23 cellular contexts compared by ENCODE assay signal in genomic region chr4:21593268-21594002, GRCh38.
DNase-seq lines count a peak whose midpoint lies in the region; ATAC-seq and TF ChIP-seq lines count a peak whose summit lies in the region.
"Had no signal": no experiment of that assay in that cellular context is flagged by ENCODE, and none has a peak within 500 bp of the region (broad histone marks: within the 10 kb centered on the region; RNA-seq: fewer than 3 reads in every experiment).

No MANE protein-coding gene starts in this region.

- H2AK5ac ChIP-seq in neuronal stem cell (ENCODE audit: low read depth, low read length) = no peak overlapping the region

- intact Hi-C loops in Caco-2 (cut with micrococcal nuclease; ENCODE audit: unreplicated experiment) (no loop called here), spleen (cut with DNase I; ENCODE audit: low total_unique reads) (no loop called here)

- H3K27me3 ChIP-seq in neuronal stem cell (ENCODE audit: control insufficient read depth in 3 of 3, insufficient read depth in 3 of 3, low read depth in 1 of 3, low read length in 3 of 3) = no peaks in the 10 kb centered on the region
- no peaks in the 10 kb centered on the region for H3K27me3 ChIP-seq in Caco-2 (replicated peaks; ENCODE audit: control insufficient read depth, insufficient read depth, low read length)
- no peaks in the 10 kb centered on the region for H3K27me3 ChIP-seq in spleen (replicated peaks in 1 of 7)
- H3K27me3 ChIP-seq: breast epithelium, ovary, sigmoid colon had no signal

- DNase-seq in EH (ENCODE audit: low read depth) (peak; percentile 21), NCI-H1694 treated with DMSO at 0.1 percent for 48 hours (lab: John Stamatoyannopoulos, UW) (peak; percentile 87), astrocyte of the spinal cord (ENCODE audit: low read depth, low spot score) (peak; percentile 25), neuronal stem cell (ENCODE audit: low spot score) (no peak), DMS153 treated with DMSO at 0.1 percent for 48 hours (lab: John Stamatoyannopoulos, UW; ENCODE audit: unreplicated experiment) (no peak), Caco-2 (no peak), spleen (no peak)
- no peak for DNase-seq in stimulated activated naive B cell treated with anti-CD40 and anti-IgM and Interleukin-4, amounts not matched to agents 10 μg/mL and 1 μg/mL and 100 μg/mL, for 72 hours
- DNase-seq: activated CD4-positive, alpha-beta memory T cell treated with anti-CD3 and anti-CD28 coated beads for 36 hours; activated T-cell treated with anti-CD3 and anti-CD28 coated beads, Interleukin-2, amount 50 U/mL, for 4 hours; glutamatergic neuron; left ventricle myocardium superior; NCI-H187 treated with DMSO at 0.1 percent for 48 hours; NCI-H446 treated with DMSO at 0.1 percent for 48 hours; ovary; SHP77; sigmoid colon; stimulated activated CD4-positive, alpha-beta T cell treated with anti-CD3 and anti-CD28 coated beads, Interleukin-1b, Interleukin-23, amount 100 ng/mL, for 48 hours; stimulated activated naive CD8-positive, alpha-beta T cell treated with anti-CD3 and anti-CD28 coated beads, Interleukin-15, amount 100 ng/mL, for 72 hours had no signal

- no peaks in the 10 kb centered on the region for H3K36me3 Mint-ChIP-seq in Caco-2 (ENCODE audit: insufficient read depth, unreplicated experiment)
- H3K36me3 Mint-ChIP-seq in stimulated activated naive B cell treated with anti-CD40 and anti-IgM and Interleukin-4, amounts not matched to agents 10 μg/mL and 1 μg/mL and 100 μg/mL, for 72 hours = no peaks in the 10 kb centered on the region
- H3K36me3 Mint-ChIP-seq: activated CD4-positive, alpha-beta memory T cell treated with anti-CD3 and anti-CD28 coated beads for 36 hours; activated naive CD4-positive, alpha-beta T cell treated with anti-CD3 and anti-CD28 coated beads, Interleukin-2, amount 50 U/mL, for 72 hours had no signal

- no peak overlapping the region for H2AFZ ChIP-seq in neuronal stem cell (ENCODE audit: low read length)

- H3K4me3 Mint-ChIP-seq in Caco-2 (ENCODE audit: unreplicated experiment) = no peak overlapping the region
- H3K4me3 Mint-ChIP-seq in stimulated activated naive B cell treated with anti-CD40 and anti-IgM and Interleukin-4, amounts not matched to agents 10 μg/mL and 1 μg/mL and 100 μg/mL, for 72 hours = no peak overlapping the region
- H3K4me3 Mint-ChIP-seq: activated CD4-positive, alpha-beta memory T cell treated with anti-CD3 and anti-CD28 coated beads for 36 hours; activated T-cell treated with anti-CD3 and anti-CD28 coated beads, Interleukin-2, amount 50 U/mL, for 4 hours; stimulated activated naive CD8-positive, alpha-beta T cell treated with anti-CD3 and anti-CD28 coated beads, Interleukin-15, amount 100 ng/mL, for 72 hours; T-helper 1 cell treated with Interleukin-12 subunit alpha and Interleukin-12 subunit beta and Interleukin-4 antibody, amounts not matched to agents 30 μg/mL and 1 μg/mL, for 36 hours had no signal

- H3K14ac ChIP-seq in neuronal stem cell (ENCODE audit: low read length) = no peak overlapping the region

- WGBS in neuronal stem cell (ENCODE audit: extremely low coverage in 2 of 2, insufficient read length in 2 of 2, insufficient replicate concordance in 1 of 2), 2 donors = no CpG with 5 or more reads among the region's 8 CpGs
- 68 to 80% (median 73%) methylated on average over 8 of the region's 8 CpGs for WGBS in spleen, 5 donors

- H2BK5ac ChIP-seq in neuronal stem cell (ENCODE audit: low read length) = no peak overlapping the region

- H3K9me3 ChIP-seq in neuronal stem cell (replicated peaks in 1 of 2; ENCODE audit: control insufficient read depth in 2 of 2, insufficient read depth in 1 of 2, low read depth in 1 of 2, low read length in 2 of 2) = no peaks in the 10 kb centered on the region
- no peaks in the 10 kb centered on the region for H3K9me3 ChIP-seq in Caco-2
- peaks cover 0 to 9% (median 2%) of the 10 kb centered on the region in 8 donors for H3K9me3 ChIP-seq in spleen
- H3K9me3 ChIP-seq: breast epithelium, ovary, sigmoid colon had no signal

- H3K9ac ChIP-seq in neuronal stem cell (ENCODE audit: low read depth, low read length, poor library complexity) = no peak overlapping the region

- no peaks in the 10 kb centered on the region for H3K9me3 Mint-ChIP-seq in Caco-2 (ENCODE audit: unreplicated experiment)
- peaks cover 4% of the 10 kb centered on the region in 2 donors for H3K9me3 Mint-ChIP-seq in stimulated activated naive B cell treated with anti-CD40 and anti-IgM and Interleukin-4, amounts not matched to agents 10 μg/mL and 1 μg/mL and 100 μg/mL, for 72 hours

- H3K4me1 ChIP-seq in neuronal stem cell (ENCODE audit: control insufficient read depth in 2 of 2, insufficient read depth in 1 of 2, low read depth in 1 of 2, low read length in 2 of 2) (no peaks in the 10 kb centered on the region), Caco-2 (no peaks in the 10 kb centered on the region), spleen (no peaks in the 10 kb centered on the region)
- H3K4me1 ChIP-seq: breast epithelium had no signal

- H2BK120ac ChIP-seq in neuronal stem cell (ENCODE audit: low read depth, low read length) = no peak overlapping the region

- no peak overlapping the region for H4K91ac ChIP-seq in neuronal stem cell (ENCODE audit: low read depth, low read length, poor library complexity)

- no peak overlapping the region for H2BK15ac ChIP-seq in neuronal stem cell (ENCODE audit: low read length)

- CTCF ChIA-PET in Caco-2 (lab: Charles Lee) = no interaction called here

- POLR2A ChIA-PET in Caco-2 (lab: Charles Lee) = no interaction called here

- peaks cover 5% of the 10 kb centered on the region for H3K27me3 Mint-ChIP-seq in Caco-2 (ENCODE audit: insufficient read depth, unreplicated experiment)
- no peaks in the 10 kb centered on the region for H3K27me3 Mint-ChIP-seq in stimulated activated naive B cell treated with anti-CD40 and anti-IgM and Interleukin-4, amounts not matched to agents 10 μg/mL and 1 μg/mL and 100 μg/mL, for 72 hours
- H3K27me3 Mint-ChIP-seq: activated CD4-positive, alpha-beta memory T cell treated with anti-CD3 and anti-CD28 coated beads for 36 hours; stimulated activated naive CD8-positive, alpha-beta T cell treated with anti-CD3 and anti-CD28 coated beads, Interleukin-15, amount 100 ng/mL, for 72 hours had no signal

- H3K36me3 ChIP-seq in neuronal stem cell (replicated peaks in 1 of 2; ENCODE audit: control insufficient read depth in 2 of 2, insufficient read depth in 2 of 2, low read length in 2 of 2) = no peaks in the 10 kb centered on the region
- no peaks in the 10 kb centered on the region for H3K36me3 ChIP-seq in Caco-2 (ENCODE audit: control insufficient read depth, insufficient read depth, low read length)
- H3K36me3 ChIP-seq in spleen = no peaks in the 10 kb centered on the region
- H3K36me3 ChIP-seq: breast epithelium, ovary, sigmoid colon had no signal

- H3K27ac ChIP-seq in neuronal stem cell (replicated peaks; ENCODE audit: low read length) (no peak overlapping the region), spleen (no peak overlapping the region)
- H3K27ac ChIP-seq: breast epithelium, ovary, sigmoid colon, VCaP had no signal

- in situ Hi-C loops in astrocyte of the spinal cord (cut with HindIII; ENCODE audit: low sequenced_read_pairs) = no loop called here

- H3K4me3 ChIP-seq in astrocyte of the spinal cord (ENCODE audit: low read depth, low read length) (no peak overlapping the region), neuronal stem cell (ENCODE audit: low read length in 2 of 2) (no peak overlapping the region), Caco-2 (ENCODE audit: low read depth, low read length) (no peak overlapping the region), spleen (no peak overlapping the region)
- H3K4me3 ChIP-seq: breast epithelium, ovary, sigmoid colon had no signal

- no peak for TF ChIP-seq POLR2A in spleen (IDR thresholded peaks at IDR 0.05)

- H3K79me1 ChIP-seq in neuronal stem cell (ENCODE audit: low read depth, low read length) = no peaks in the 10 kb centered on the region

- no peak overlapping the region for H2BK12ac ChIP-seq in neuronal stem cell (ENCODE audit: low read length)

- H4K8ac ChIP-seq in neuronal stem cell (ENCODE audit: low read depth, low read length) = no peak overlapping the region

- ATAC-seq in stimulated activated naive B cell treated with anti-CD40 and anti-IgM and Interleukin-4, amounts not matched to agents 10 μg/mL and 1 μg/mL and 100 μg/mL, for 72 hours (replicated peaks) = no peak
- ATAC-seq: activated naive CD4-positive, alpha-beta T cell treated with anti-CD3 and anti-CD28 coated beads, Interleukin-2, amount 50 U/mL, for 72 hours; activated T-cell treated with anti-CD3 and anti-CD28 coated beads, Interleukin-2, amount 50 U/mL, for 4 hours; left ventricle myocardium superior; stimulated activated naive CD8-positive, alpha-beta T cell treated with anti-CD3 and anti-CD28 coated beads, Interleukin-15, amount 100 ng/mL, for 72 hours had no signal

- no peak overlapping the region for H3K4ac ChIP-seq in neuronal stem cell (ENCODE audit: low read length)

- TF ChIP-seq CTCF in astrocyte of the spinal cord (IDR thresholded peaks at IDR 0.05; ENCODE audit: low read depth, low read length) (no peak), Caco-2 (IDR thresholded peaks at IDR 0.05; ENCODE audit: insufficient read depth in 1 of 2, low read depth in 1 of 2, low read length in 1 of 2, severe bottlenecking in 1 of 2, unreplicated experiment in 1 of 2) (no peak), spleen (IDR thresholded peaks at IDR 0.05 in 8 of 11, conservative IDR thresholded peaks at IDR 0.05 in 3 of 11) (no peak)

- no peak overlapping the region for H3K4me2 ChIP-seq in neuronal stem cell (ENCODE audit: insufficient read depth, low read length, poor library complexity, severe bottlenecking)

- no peak overlapping the region for H3K23ac ChIP-seq in neuronal stem cell (ENCODE audit: low read depth, low read length, poor library complexity)

- BruUV-seq in Caco-2 (replicated peaks; lab: Mats Ljungman, UMichigan) = no TSS peak

- no peaks in the 10 kb centered on the region for H3K4me1 Mint-ChIP-seq in Caco-2 (ENCODE audit: low read depth, unreplicated experiment)
- no peaks in the 10 kb centered on the region for H3K4me1 Mint-ChIP-seq in stimulated activated naive B cell treated with anti-CD40 and anti-IgM and Interleukin-4, amounts not matched to agents 10 μg/mL and 1 μg/mL and 100 μg/mL, for 72 hours
- H3K4me1 Mint-ChIP-seq: stimulated activated naive CD8-positive, alpha-beta T cell treated with anti-CD3 and anti-CD28 coated beads, Interleukin-15, amount 100 ng/mL, for 72 hours had no signal

- peak overlapping the region; percentile 13 for H3K18ac ChIP-seq in neuronal stem cell (ENCODE audit: low read length)

- no peak overlapping the region for H3K27ac Mint-ChIP-seq in Caco-2 (ENCODE audit: unreplicated experiment)
- H3K27ac Mint-ChIP-seq in stimulated activated naive B cell treated with anti-CD40 and anti-IgM and Interleukin-4, amounts not matched to agents 10 μg/mL and 1 μg/mL and 100 μg/mL, for 72 hours = no peak overlapping the region
- H3K27ac Mint-ChIP-seq: activated CD4-positive, alpha-beta memory T cell treated with anti-CD3 and anti-CD28 coated beads for 36 hours; activated naive CD4-positive, alpha-beta T cell treated with anti-CD3 and anti-CD28 coated beads, Interleukin-2, amount 50 U/mL, for 72 hours; stimulated activated naive CD8-positive, alpha-beta T cell treated with anti-CD3 and anti-CD28 coated beads, Interleukin-15, amount 100 ng/mL, for 72 hours; T-helper 1 cell treated with Interleukin-12 subunit alpha and Interleukin-12 subunit beta and Interleukin-4 antibody, amounts not matched to agents 30 μg/mL and 1 μg/mL, for 36 hours had no signal

Comparison
In these comparisons a context has a peak if more than half of its experiments do, and no peak if none do; other contexts are left out.
1. DNase-seq: peak in EH (single experiment), NCI-H1694 treated with DMSO at 0.1 percent for 48 hours (single experiment) and astrocyte of the spinal cord (single experiment); none in neuronal stem cell (single experiment), DMS153 treated with DMSO at 0.1 percent for 48 hours (single experiment), Caco-2 (0 of 2), spleen (single experiment) and stimulated activated naive B cell treated with anti-CD40 and anti-IgM and Interleukin-4, amounts not matched to agents 10 μg/mL and 1 μg/mL and 100 μg/mL, for 72 hours (single experiment).